9 cellular contexts compared by ENCODE assay signal in genomic region chr6:113995632-113996031, GRCh38. TPM values are rescaled to one million over a fixed set of nuclear protein-coding genes. Genes with fewer than 3 reads are reported as not detected.
DNase-seq lines count a peak whose midpoint lies in the region; ATAC-seq and TF ChIP-seq lines count a peak whose summit lies in the region.
"Had no signal": no experiment of that assay in that cellular context is flagged by ENCODE, and none has a peak within 500 bp of the region (broad histone marks: within the 10 kb centered on the region; RNA-seq: fewer than 3 reads in every experiment).

No MANE protein-coding gene starts in this region.

- H3K4me1 ChIP-seq in rectal smooth muscle tissue (ENCODE audit: control insufficient read depth, insufficient read depth, low read length): peaks cover 11% of the 10 kb centered on the region
- H3K4me1 ChIP-seq in spleen: no peaks in the 10 kb centered on the region

- intact Hi-C loops in spleen (cut with DNase I; ENCODE audit: low total_unique reads): no loop called here

- ATAC-seq in GM21360 (IDR thresholded peaks at IDR 0.05; ENCODE audit: unreplicated experiment): no peak
- no peak for ATAC-seq in GM19023 (IDR thresholded peaks at IDR 0.05; ENCODE audit: unreplicated experiment)

- TF ChIP-seq POLR2A in spleen (IDR thresholded peaks at IDR 0.05): no peak

- H3K36me3 ChIP-seq in rectal smooth muscle tissue (ENCODE audit: control insufficient read depth, insufficient read depth, low read length) (no peaks in the 10 kb centered on the region), spleen (no peaks in the 10 kb centered on the region)

- DNase-seq in NCI-H1417 (lab: John Stamatoyannopoulos, UW): peak; percentile 31 to 54 (median 43)
- no peak for DNase-seq in NCI-H1417 treated with DMSO at 0.1 percent for 48 hours (lab: John Stamatoyannopoulos, UW)
- peak; percentile 23 for DNase-seq in RPMI8226
- DNase-seq in foreskin fibroblast: peak; percentile 98
- no peak for DNase-seq in spleen

- H3K4me3 ChIP-seq in foreskin fibroblast (ENCODE audit: low read depth in 1 of 2, low read length in 2 of 2) (no peak overlapping the region), rectal smooth muscle tissue (ENCODE audit: low read length) (no peak overlapping the region), spleen (no peak overlapping the region)

- H3K27ac ChIP-seq in rectal smooth muscle tissue (ENCODE audit: low read depth, low read length) (peak overlapping the region; percentile 15), spleen (no peak overlapping the region)
- H3K27ac ChIP-seq: 22Rv1 had no signal

- H3K9me3 ChIP-seq in spleen: no peaks in the 10 kb centered on the region

- 34 to 41% (median 38%) methylated on average over 4 of the region's 4 CpGs for WGBS in spleen, 5 donors

- H3K27me3 ChIP-seq in rectal smooth muscle tissue (ENCODE audit: control insufficient read depth, insufficient read depth, low read length) (no peaks in the 10 kb centered on the region), spleen (replicated peaks in 1 of 7) (no peaks in the 10 kb centered on the region)

- TF ChIP-seq CTCF in foreskin fibroblast (IDR thresholded peaks at IDR 0.05; ENCODE audit: low read depth, low read length): no peak
- no peak for TF ChIP-seq CTCF in spleen (IDR thresholded peaks at IDR 0.05 in 8 of 11, conservative IDR thresholded peaks at IDR 0.05 in 3 of 11)

- H3K9ac ChIP-seq in rectal smooth muscle tissue (ENCODE audit: low read length): no peak overlapping the region

RNA-seq across cellular contexts. Expression of gene HDAC2, which starts 24.7 kb away (rescaled TPM):
- 10 to 100 TPM; 47.9 to 62.7 (median 54.6) TPM for total RNA-seq in spleen
- 10 to 100 TPM; 42.7 to 52.7 (median 47.2) TPM for polyA plus RNA-seq in spleen

Comparison
In these comparisons a context has a peak if more than half of its experiments do, and no peak if none do; other contexts are left out.
1. DNase-seq: peak in NCI-H1417 (3 of 3), RPMI8226 (single experiment) and foreskin fibroblast (2 of 2); none in NCI-H1417 treated with DMSO at 0.1 percent for 48 hours (single experiment) and spleen (single experiment).